In the genomic region with DNA sequence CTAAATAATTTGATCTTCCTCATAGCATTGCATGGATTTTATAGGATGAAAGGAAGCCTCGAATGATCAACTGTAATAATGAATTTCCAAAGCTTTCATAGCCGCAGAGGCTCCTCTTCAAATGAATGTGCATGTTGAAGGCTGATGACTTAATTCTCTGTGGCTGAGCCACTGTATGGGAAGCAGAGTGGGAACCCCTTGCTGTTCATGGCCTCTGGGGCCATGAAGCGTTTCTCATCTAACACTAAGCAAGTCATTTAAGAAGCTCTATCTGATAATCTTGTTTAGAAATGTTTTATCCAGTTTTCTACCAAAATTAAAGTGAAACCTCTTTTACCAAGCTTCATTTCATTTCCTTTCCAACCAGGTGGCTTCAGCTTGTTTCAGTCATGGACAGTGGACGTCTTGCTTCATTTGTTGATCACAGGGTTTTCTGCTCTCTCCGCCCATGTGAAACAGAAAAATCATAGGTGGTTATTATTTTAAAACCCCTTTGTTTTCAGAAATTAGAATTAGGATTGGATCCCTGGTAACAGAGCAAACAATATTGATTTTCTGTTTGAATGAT, we compare ENCODE assay signal across 23 cellular contexts. TPM values are rescaled to one million over a fixed set of nuclear protein-coding genes. Genes with fewer than 3 reads are reported as not detected.
DNase-seq lines count a peak whose midpoint lies in the region; ATAC-seq, FAIRE-seq and TF ChIP-seq lines count a peak whose summit lies in the region.
"Had no signal": no experiment of that assay in that cellular context is flagged by ENCODE, and none has a peak within 500 bp of the region (broad histone marks: within the 10 kb centered on the region; RNA-seq: fewer than 3 reads in every experiment).

No MANE protein-coding gene starts in this region.

- H3K27me3 ChIP-seq in BLaER1 = no peaks in the 10 kb centered on the region
- H3K27me3 ChIP-seq in GM12878 (replicated peaks in 1 of 2; ENCODE audit: control insufficient read depth in 2 of 2, insufficient read depth in 2 of 2, low read length in 1 of 2) = no peaks in the 10 kb centered on the region; a peak in 1 of 4 replicates

- no peak for TF ChIP-seq CTCF in GM12878 (IDR thresholded peaks at IDR 0.05 in 2 of 3, conservative IDR thresholded peaks at IDR 0.05 in 1 of 3; ENCODE audit: control insufficient read depth in 2 of 3, extremely low read depth in 1 of 3, insufficient read depth in 1 of 3, low read depth in 3 of 3, low read length in 3 of 3)

- CTCF ChIA-PET in GM12878 (lab: Yijun Ruan, JAX) = interaction anchor here (0.8 to 1.0 kb wide), 2 partner anchors 10 to 36 kb away, joined by 3 to 4 read pairs; a partner anchor contains a TSS

- BruUV-seq in GM12878 (replicated peaks; lab: Mats Ljungman, UMichigan) = no TSS peak

- TF ChIP-seq EP300 in GM12878 (IDR thresholded peaks at IDR 0.05; ENCODE audit: borderline replicate concordance in 1 of 2, control insufficient read depth in 1 of 2, low read depth in 2 of 2, low read length in 2 of 2) = no peak

- no peak overlapping the region for H3K9ac ChIP-seq in BLaER1
- no peak overlapping the region for H3K9ac ChIP-seq in GM12878 (ENCODE audit: control insufficient read depth, insufficient read depth, low read length)

- H3K4me2 ChIP-seq in BLaER1 (peak overlapping the region; percentile 22), GM12878 (ENCODE audit: control insufficient read depth, insufficient read depth) (no peak overlapping the region)
- H3K4me2 ChIP-seq: A549 had no signal

- POLR2A ChIA-PET in GM12878 (lab: Charles Lee) = interaction anchor here (1.4 kb wide), 1 partner anchor 9 kb away, joined by 3 read pairs; no protein-coding TSS in a partner anchor

- peaks cover 38% of the 10 kb centered on the region for H3K9me3 ChIP-seq in BLaER1
- H3K9me3 ChIP-seq in GM12878 (replicated peaks; ENCODE audit: control insufficient read depth, insufficient read depth, low read length) = peaks cover 5% of the 10 kb centered on the region
- H3K9me3 ChIP-seq: HAP-1 had no signal

- H3K27ac ChIP-seq in BLaER1 = no peak overlapping the region
- H3K27ac ChIP-seq in GM12878 (ENCODE audit: control insufficient read depth, insufficient read depth) = no peak overlapping the region
- H3K27ac ChIP-seq: 22Rv1, A549, C4-2B had no signal

- 4% methylated on average over 5 of the region's 5 CpGs for WGBS in GM12878 (ENCODE audit: insufficient coverage, insufficient replicate concordance, low lambda C conversion rate, missing lambda C conversion rate)

- peaks cover 34% of the 10 kb centered on the region for H3K4me1 ChIP-seq in BLaER1
- H3K4me1 ChIP-seq in GM12878 (ENCODE audit: control insufficient read depth, insufficient read depth, low read length) = no peaks in the 10 kb centered on the region; the same call in 1 of the 2 replicates
- H3K4me1 ChIP-seq: A549, Caco-2, HAP-1 had no signal

- no peak overlapping the region for H2AFZ ChIP-seq in GM12878 (ENCODE audit: control insufficient read depth, low read depth, low read length)

- intact Hi-C loops in GM12878 (cut with micrococcal nuclease; ENCODE audit: unreplicated experiment) = no loop called here

- no peak overlapping the region for H3K4me3 ChIP-seq in BLaER1
- no peak overlapping the region for H3K4me3 ChIP-seq in GM12878
- H3K4me3 ChIP-seq: A549, HAP-1 had no signal

- no peak for TF ChIP-seq RAD21 in GM12878 (IDR thresholded peaks at IDR 0.05; ENCODE audit: insufficient read depth, low read depth, low read length)

- TF ChIP-seq POLR2A in GM12878 (IDR thresholded peaks at IDR 0.05; ENCODE audit: low read depth, low read length) = no peak

- FAIRE-seq in GM12878 (lab: Jason Lieb, UNC) = no peak
- FAIRE-seq: A549, G401.6, GM18507, H54 had no signal

- in situ Hi-C loops in GM12878 (cut with MboI) = no loop called here

- DNase-seq in GM12878 (ENCODE audit: low read depth, low spot score) = no peak
- DNase-seq in NOMO-1 treated with DMSO at 0.1 percent for 48 hours (lab: John Stamatoyannopoulos, UW; ENCODE audit: unreplicated experiment) = no peak
- no peak for DNase-seq in A172 (ENCODE audit: low spot score)
- DNase-seq: ACHN; AML-193; Caco-2; CD4-positive, CD25-positive, alpha-beta regulatory T cell; CD8-positive, alpha-beta T cell; DMS153; DND-41; GOT3; HFFc6 had no signal

- H3K79me2 ChIP-seq in GM12878 (ENCODE audit: control insufficient read depth, insufficient read depth, low read length) = no peaks in the 10 kb centered on the region

- peak; percentile 61 for ATAC-seq in HG02610 (IDR thresholded peaks at IDR 0.05; ENCODE audit: unreplicated experiment)
- ATAC-seq in GM12878 = peak; percentile 56
- ATAC-seq in GM18502 (IDR thresholded peaks at IDR 0.05; ENCODE audit: poor library complexity, unreplicated experiment) = no peak
- ATAC-seq: A549; CD8-positive, alpha-beta T cell had no signal

- SMC1A ChIA-PET in GM12878 (lab: Charles Lee; ENCODE audit: uncharacterized antibody, unreplicated experiment) = interaction anchor here (1.1 to 1.8 kb wide), 3 partner anchors 10 to 134 kb away, joined by 3 to 12 read pairs (median 4); a partner anchor contains a TSS

- RAD21 ChIA-PET in GM12878 (lab: Charles Lee; ENCODE audit: unreplicated experiment) = interaction anchor here (1.9 to 2.5 kb wide), 2 partner anchors 9 to 31 kb away, joined by 4 to 17 read pairs; a partner anchor contains a TSS

- H4K20me1 ChIP-seq in BLaER1 (no peaks in the 10 kb centered on the region), GM12878 (ENCODE audit: control insufficient read depth, insufficient read depth) (no peaks in the 10 kb centered on the region)

- H3K36me3 ChIP-seq in BLaER1 (no peaks in the 10 kb centered on the region), GM12878 (ENCODE audit: control insufficient read depth in 2 of 2, insufficient read depth in 2 of 2, low read length in 1 of 2) (no peaks in the 10 kb centered on the region)
- H3K36me3 ChIP-seq: HAP-1 had no signal

TF ChIP-seq in GM12878, 131 proteins besides CTCF, POLR2A, EP300 and RAD21:
- no peak for TF ChIP-seq WRNIP1 (IDR thresholded peaks at IDR 0.05; ENCODE audit: borderline replicate concordance, low read depth, low read length)
- peak; percentile 7; the same call in 1 of the 2 replicates for TF ChIP-seq RUNX3 (IDR thresholded peaks at IDR 0.05; ENCODE audit: low read length)
- no peak for TF ChIP-seq ETV6 (conservative IDR thresholded peaks at IDR 0.05 in 1 of 2, IDR thresholded peaks at IDR 0.05 in 1 of 2; ENCODE audit: borderline replicate concordance in 1 of 2, low read depth in 1 of 2)

RNA-seq across cellular contexts. Expression of a gene that starts 10.3 kb away (rescaled TPM):
- total RNA-seq in GM12878 (2013; cell fraction: nucleolus; rRNA removed) = 64.4 and 79.9 TPM in 2 replicates
- 1.2 and 1.7 TPM in 2 replicates for total RNA-seq in GM12878 (2014; rRNA removed)
- 0.60 and 0.81 TPM in 2 replicates for total RNA-seq in GM12878 (2014; rRNA removed; fragmentation: Illumina TruSeq; extraction: Trizol)
- 3.1 and 4.1 TPM in 2 replicates for total RNA-seq in GM12878 (2021)
- polyA plus RNA-seq in GM12878 (2011; ENCODE audit: low read depth) = 0.26 TPM
- 1.5 and 3.2 TPM in 2 replicates for polyA plus RNA-seq in GM12878 (2011; rRNA removed)
- 3.4 and 5.2 TPM in 2 replicates for polyA plus RNA-seq in GM12878 (2011; cell fraction: cytosol; rRNA removed)
- 41.2 and 48.3 TPM in 2 replicates for polyA plus RNA-seq in GM12878 (2011; cell fraction: nucleus; rRNA removed)
- polyA plus RNA-seq in GM12878 (2012) = 1.0 and 1.2 TPM in 2 replicates
- 0.57 and 0.67 TPM in 2 replicates for polyA plus RNA-seq in GM12878 (2014; fragmentation: Illumina TruSeq; extraction: Trizol)
- under 1 TPM; 0.02 to 0.04 TPM for polyA plus RNA-seq in GM12878 (2014; fragmentation: Nextera tagmentation; extraction: Ambion mirVana)
- polyA plus RNA-seq in GM12878 (2014; rRNA removed) = 2.2 and 2.7 TPM in 2 replicates
- polyA plus RNA-seq in GM12878 (2016; fragmentation: Nextera tagmentation; extraction: Ambion mirVana) = under 1 TPM; 0.43 to 0.71 TPM
- polyA minus RNA-seq in GM12878 (2011; rRNA and poly(A)+ RNA removed) = 2.4 and 7.1 TPM in 2 replicates
- polyA minus RNA-seq in GM12878 (2011; cell fraction: cytosol; rRNA and poly(A)+ RNA removed) = 1.9 and 3.1 TPM in 2 replicates
- polyA minus RNA-seq in GM12878 (2011; cell fraction: nucleus; rRNA and poly(A)+ RNA removed) = 14.9 and 22.1 TPM in 2 replicates
- 0.38 and 1.2 TPM in 2 replicates for total RNA-seq in A172 (2014; rRNA removed; shearing (Covaris generic))
- total RNA-seq: HFFc6 had no signal
- polyA plus RNA-seq: A549, BJ had no signal
